Comparison of ENCODE assay signal across 8 cellular contexts in the genomic region with DNA sequence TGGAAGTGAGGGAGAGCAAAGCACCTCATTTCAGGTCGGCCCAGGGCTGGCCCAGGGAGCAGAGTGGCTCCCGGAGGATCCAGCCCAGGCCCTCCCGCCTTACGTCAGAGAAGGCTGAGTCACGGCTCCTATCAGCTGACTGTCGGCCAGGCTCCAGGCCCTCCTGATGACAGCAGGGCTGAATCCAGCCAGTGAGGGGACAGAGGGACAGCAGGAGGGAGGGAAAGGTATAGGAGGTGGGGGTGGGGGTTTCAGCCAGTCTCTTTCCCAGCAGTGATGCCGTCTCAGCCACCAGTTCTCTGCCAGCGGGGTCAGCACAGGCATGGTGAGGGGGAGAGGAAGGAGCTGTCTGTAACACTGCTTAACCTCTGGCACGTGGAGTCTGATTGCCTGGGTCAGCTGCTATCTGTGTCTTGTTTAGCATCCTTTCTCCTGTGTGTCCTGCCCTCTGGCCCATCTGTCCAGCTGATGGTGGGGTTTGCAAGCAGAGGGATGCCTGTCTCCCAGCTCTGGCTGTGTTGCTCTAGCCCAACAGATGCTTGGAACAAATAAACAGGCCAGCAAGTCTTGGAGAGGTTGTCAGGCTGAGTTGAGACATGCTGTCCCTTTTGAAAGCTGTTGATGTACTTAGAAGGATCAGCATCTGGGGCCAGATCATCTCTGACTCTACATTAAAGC.
DNase-seq lines count a peak whose midpoint lies in the region; ATAC-seq and TF ChIP-seq lines count a peak whose summit lies in the region.

No MANE protein-coding gene starts in this region.

- H3K4me1 ChIP-seq in PC-9 (replicated peaks; ENCODE audit: insufficient read depth) (peaks cover 28% of the 10 kb centered on the region), neural progenitor cell (no peaks in the 10 kb centered on the region)

- BruUV-seq in PC-9 (replicated peaks; lab: Mats Ljungman, UMichigan), result no TSS peak

- intact Hi-C loops in PC-9 (cut with micrococcal nuclease; ENCODE audit: unreplicated experiment), result no loop called here
- intact Hi-C loops in activated CD4-positive, alpha-beta T cell treated with anti-CD3 and anti-CD28 coated beads, Interleukin-2, amount 10 ng/mL, durations not matched to agents 24 days and 14 days (cut with micrococcal nuclease), result no loop called here

- TF ChIP-seq CTCF in PC-9 (conservative IDR thresholded peaks at IDR 0.05) (no peak), fibroblast of pulmonary artery (IDR thresholded peaks at IDR 0.05; ENCODE audit: low read length, missing control alignments) (no peak), neural progenitor cell (IDR thresholded peaks at IDR 0.05) (no peak)

- POLR2A ChIA-PET in PC-9 (lab: Charles Lee; ENCODE audit: unreplicated experiment), result no interaction called here

- H3K9me3 ChIP-seq in PC-9 (ENCODE audit: insufficient read depth, low read depth) (no peaks in the 10 kb centered on the region), neural progenitor cell (ENCODE audit: low read depth) (no peaks in the 10 kb centered on the region)

- H3K4me3 Mint-ChIP-seq in neural progenitor cell, result peak overlapping the region; percentile 42
- no peak overlapping the region for H3K4me3 Mint-ChIP-seq in activated CD4-positive, alpha-beta T cell treated with anti-CD3 and anti-CD28 coated beads, Interleukin-2, amount 10 ng/mL, durations not matched to agents 24 days and 14 days

- H3K27me3 Mint-ChIP-seq in neural progenitor cell (ENCODE audit: insufficient read depth, low read depth), result peaks cover 11% of the 10 kb centered on the region
- no peaks in the 10 kb centered on the region for H3K27me3 Mint-ChIP-seq in activated CD4-positive, alpha-beta T cell treated with anti-CD3 and anti-CD28 coated beads, Interleukin-2, amount 10 ng/mL, durations not matched to agents 24 days and 14 days

- no peaks in the 10 kb centered on the region for H3K27me3 ChIP-seq in PC-9 (ENCODE audit: insufficient read depth, low read depth)
- H3K27me3 ChIP-seq in neural progenitor cell, result no peaks in the 10 kb centered on the region

- H3K27ac ChIP-seq in PC-9, result no peak overlapping the region
- H3K27ac ChIP-seq in neural progenitor cell, result no peak overlapping the region

- peaks cover 4% of the 10 kb centered on the region for H3K9me3 Mint-ChIP-seq in neural progenitor cell
- no peaks in the 10 kb centered on the region for H3K9me3 Mint-ChIP-seq in activated CD4-positive, alpha-beta T cell treated with anti-CD3 and anti-CD28 coated beads, Interleukin-2, amount 10 ng/mL, durations not matched to agents 24 days and 14 days

- H2AFZ ChIP-seq in PC-9, result peak overlapping the region; percentile 42; the same call in 1 of the 2 replicates
- H2AFZ ChIP-seq in neural progenitor cell (replicated peaks), result peak overlapping the region; percentile 88

- DNase-seq in Ammon's horn (ENCODE audit: low spot score) (peak; percentile 30), PC-9 (peak; percentile 51 to 59), fibroblast of pulmonary artery (ENCODE audit: low read depth) (peak; percentile 98), neural progenitor cell (ENCODE audit: low spot score) (peak; percentile 79), NCI-H2171 (lab: John Stamatoyannopoulos, UW) (no peak), NCI-H1417 treated with DMSO at 0.1 percent for 48 hours (lab: John Stamatoyannopoulos, UW) (no peak)
- DNase-seq in activated CD4-positive, alpha-beta T cell treated with anti-CD3 and anti-CD28 coated beads, Interleukin-2, amount 10 ng/mL, durations not matched to agents 24 days and 14 days, result no peak

- H3K9me2 ChIP-seq in PC-9 (ENCODE audit: insufficient read depth), result no peaks in the 10 kb centered on the region

- H3K4me1 Mint-ChIP-seq in neural progenitor cell, result peaks cover 26% of the 10 kb centered on the region
- no peaks in the 10 kb centered on the region for H3K4me1 Mint-ChIP-seq in activated CD4-positive, alpha-beta T cell treated with anti-CD3 and anti-CD28 coated beads, Interleukin-2, amount 10 ng/mL, durations not matched to agents 24 days and 14 days

- H3F3A ChIP-seq in PC-9 (ENCODE audit: insufficient read depth, low read depth) (peaks cover 13% of the 10 kb centered on the region; the same call in 1 of the 2 replicates), neural progenitor cell (ENCODE audit: low read depth) (no peaks in the 10 kb centered on the region)

- H3K9ac ChIP-seq in neural progenitor cell, result no peak overlapping the region

- H3K36me3 Mint-ChIP-seq in neural progenitor cell, result no peaks in the 10 kb centered on the region
- H3K36me3 Mint-ChIP-seq in activated CD4-positive, alpha-beta T cell treated with anti-CD3 and anti-CD28 coated beads, Interleukin-2, amount 10 ng/mL, durations not matched to agents 24 days and 14 days (ENCODE audit: low read depth), result no peaks in the 10 kb centered on the region

- CTCF ChIA-PET in PC-9 (lab: Charles Lee), result no interaction called here

- ATAC-seq in GM21526 (IDR thresholded peaks at IDR 0.05; ENCODE audit: low FRiP score, unreplicated experiment), result no peak

- H4K20me1 ChIP-seq in PC-9 (ENCODE audit: insufficient read depth) (no peaks in the 10 kb centered on the region), neural progenitor cell (ENCODE audit: low read depth) (no peaks in the 10 kb centered on the region)

- H3K4me3 ChIP-seq in PC-9 (no peak overlapping the region), fibroblast of pulmonary artery (replicated peaks; ENCODE audit: low read depth, low read length) (no peak overlapping the region), neural progenitor cell (no peak overlapping the region)

- H3K79me2 ChIP-seq in PC-9 (ENCODE audit: low read depth), result no peaks in the 10 kb centered on the region
- H3K79me2 ChIP-seq in neural progenitor cell (ENCODE audit: low read depth), result no peaks in the 10 kb centered on the region

- H3K4me2 ChIP-seq in PC-9, result peak overlapping the region; percentile 37
- H3K4me2 ChIP-seq in neural progenitor cell, result no peak overlapping the region

- no peaks in the 10 kb centered on the region for H3K36me3 ChIP-seq in PC-9 (ENCODE audit: low read depth)
- H3K36me3 ChIP-seq in neural progenitor cell, result no peaks in the 10 kb centered on the region

- H3K27ac Mint-ChIP-seq in neural progenitor cell, result peak overlapping the region; percentile 40
- no peak overlapping the region for H3K27ac Mint-ChIP-seq in activated CD4-positive, alpha-beta T cell treated with anti-CD3 and anti-CD28 coated beads, Interleukin-2, amount 10 ng/mL, durations not matched to agents 24 days and 14 days

Comparison
In these comparisons a context has a peak if more than half of its experiments do, and no peak if none do; other contexts are left out.
1. DNase-seq: peak in Ammon's horn (single experiment), PC-9 (2 of 2), fibroblast of pulmonary artery (single experiment) and neural progenitor cell (single experiment); none in activated CD4-positive, alpha-beta T cell treated with anti-CD3 and anti-CD28 coated beads, Interleukin-2, amount 10 ng/mL, durations not matched to agents 24 days and 14 days (single experiment), NCI-H2171 (single experiment) and NCI-H1417 treated with DMSO at 0.1 percent for 48 hours (single experiment).